21 cellular contexts compared by ENCODE assay signal in the genomic region with DNA sequence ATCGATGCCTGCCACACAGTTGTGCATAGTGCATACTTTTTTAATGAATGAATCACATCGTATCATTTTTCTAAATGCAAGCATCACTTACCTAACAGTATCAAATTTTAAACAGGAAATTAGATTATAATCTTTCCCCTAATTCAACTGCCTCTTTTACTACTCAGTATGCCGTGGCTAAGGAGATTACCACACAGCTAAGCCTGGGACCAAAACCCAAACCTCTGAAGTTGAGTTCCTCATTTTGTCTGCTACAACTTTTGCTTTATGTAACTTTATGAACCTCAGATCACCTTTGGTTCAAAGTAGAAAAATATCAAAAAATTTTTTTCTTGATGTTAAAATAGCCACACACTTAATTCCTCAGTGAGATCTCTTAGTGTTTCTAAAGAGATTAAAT. TPM values are rescaled to one million over a fixed set of nuclear protein-coding genes. Genes with fewer than 3 reads are reported as not detected.
DNase-seq lines count a peak whose midpoint lies in the region; ATAC-seq, FAIRE-seq and TF ChIP-seq lines count a peak whose summit lies in the region.
"Had no signal": no experiment of that assay in that cellular context is flagged by ENCODE, and none has a peak within 500 bp of the region (broad histone marks: within the 10 kb centered on the region; RNA-seq: fewer than 3 reads in every experiment).

No MANE protein-coding gene starts in this region.

- no peak overlapping the region for H3K27ac ChIP-seq in naive thymus-derived CD4-positive, alpha-beta T cell (ENCODE audit: low read depth, low read length)
- H3K27ac ChIP-seq: colonic mucosa, esophagus squamous epithelium had no signal

- POLR2A ChIA-PET in naive thymus-derived CD4-positive, alpha-beta T cell (lab: Charles Lee) = no interaction called here
- POLR2A ChIA-PET in MCF 10A (lab: Yijun Ruan, JAX) = no interaction called here

- H3K4me1 ChIP-seq in naive thymus-derived CD4-positive, alpha-beta T cell (ENCODE audit: control insufficient read depth in 2 of 2, insufficient read depth in 2 of 2, low read length in 2 of 2) = no peaks in the 10 kb centered on the region
- H3K4me1 ChIP-seq: colonic mucosa, esophagus squamous epithelium had no signal

- no peak overlapping the region for H3K4me3 ChIP-seq in naive thymus-derived CD4-positive, alpha-beta T cell (ENCODE audit: low read length)
- H3K4me3 ChIP-seq: adrenal gland, colonic mucosa, esophagus squamous epithelium had no signal

- intact Hi-C loops in naive thymus-derived CD4-positive, alpha-beta T cell (cut with micrococcal nuclease) = no loop called here
- intact Hi-C loops in MCF 10A (cut with micrococcal nuclease) = no loop called here

- H3K4me3 Mint-ChIP-seq in naive thymus-derived CD4-positive, alpha-beta T cell = no peak overlapping the region
- H3K4me3 Mint-ChIP-seq in MCF 10A (ENCODE audit: unreplicated experiment) = no peak overlapping the region
- H3K4me3 Mint-ChIP-seq: activated CD8-positive, alpha-beta T cell treated with anti-CD3 and anti-CD28 coated beads for 36 hours; stimulated activated naive CD8-positive, alpha-beta T cell treated with anti-CD3 and anti-CD28 coated beads, Interleukin-15, amount 100 ng/mL, for 72 hours; type B pancreatic cell had no signal

- TF ChIP-seq POLR2A in GM12891 (IDR thresholded peaks at IDR 0.05; ENCODE audit: low read depth, low read length) = no peak

- no peaks in the 10 kb centered on the region for H3K9me3 ChIP-seq in naive thymus-derived CD4-positive, alpha-beta T cell (ENCODE audit: control insufficient read depth in 2 of 3, low read length in 3 of 3)
- H3K9me3 ChIP-seq: adrenal gland, colonic mucosa, esophagus squamous epithelium had no signal

- FAIRE-seq in GM12891 (lab: Jason Lieb, UNC) = no peak
- FAIRE-seq: small intestine had no signal

- H3K27me3 Mint-ChIP-seq in naive thymus-derived CD4-positive, alpha-beta T cell = peaks cover 0 to 9% (median 5%) of the 10 kb centered on the region in 5 donors
- H3K27me3 Mint-ChIP-seq in MCF 10A (ENCODE audit: insufficient read depth, unreplicated experiment) = no peaks in the 10 kb centered on the region
- H3K27me3 Mint-ChIP-seq: activated CD8-positive, alpha-beta T cell treated with anti-CD3 and anti-CD28 coated beads for 36 hours; stimulated activated naive CD8-positive, alpha-beta T cell treated with anti-CD3 and anti-CD28 coated beads, Interleukin-15, amount 100 ng/mL, for 72 hours; type B pancreatic cell had no signal

- peaks cover 0 to 7% (median 0%) of the 10 kb centered on the region in 7 donors for H3K4me1 Mint-ChIP-seq in naive thymus-derived CD4-positive, alpha-beta T cell
- H3K4me1 Mint-ChIP-seq in MCF 10A (ENCODE audit: insufficient read depth, unreplicated experiment) = no peaks in the 10 kb centered on the region
- H3K4me1 Mint-ChIP-seq: stimulated activated naive CD8-positive, alpha-beta T cell treated with anti-CD3 and anti-CD28 coated beads, Interleukin-15, amount 100 ng/mL, for 72 hours had no signal

- peaks cover 0 to 3% (median 0%) of the 10 kb centered on the region in 11 donors for H3K9me3 Mint-ChIP-seq in naive thymus-derived CD4-positive, alpha-beta T cell
- H3K9me3 Mint-ChIP-seq in MCF 10A (ENCODE audit: unreplicated experiment) = no peaks in the 10 kb centered on the region
- H3K9me3 Mint-ChIP-seq: activated CD8-positive, alpha-beta T cell treated with anti-CD3 and anti-CD28 coated beads for 36 hours had no signal

- no peak overlapping the region for H3K27ac Mint-ChIP-seq in naive thymus-derived CD4-positive, alpha-beta T cell
- no peak overlapping the region for H3K27ac Mint-ChIP-seq in MCF 10A (ENCODE audit: low read depth, unreplicated experiment)
- H3K27ac Mint-ChIP-seq: activated CD8-positive, alpha-beta T cell treated with anti-CD3 and anti-CD28 coated beads for 36 hours; stimulated activated naive CD8-positive, alpha-beta T cell treated with anti-CD3 and anti-CD28 coated beads, Interleukin-15, amount 100 ng/mL, for 72 hours; type B pancreatic cell had no signal

- DNase-seq in GM12891 (ENCODE audit: insufficient read length, low spot score) = no peak
- DNase-seq in NAMALWA (ENCODE audit: low spot score) = peak; percentile 23
- DNase-seq in SKM-1 (lab: John Stamatoyannopoulos, UW; ENCODE audit: unreplicated experiment) = peak; percentile 76
- DNase-seq in naive thymus-derived CD4-positive, alpha-beta T cell = no peak
- no peak for DNase-seq in germinal center (ENCODE audit: low spot score)
- no peak for DNase-seq in MCF 10A (ENCODE audit: unreplicated experiment)
- DNase-seq: activated CD8-positive, alpha-beta T cell treated with anti-CD3 and anti-CD28 coated beads for 36 hours; adrenal gland; colonic mucosa; DMS79; esophagus squamous epithelium; HCEC 1CT; NCI-H187 treated with DMSO at 0.1 percent for 48 hours; SHP77; small intestine; stimulated activated CD4-positive, alpha-beta T cell treated with anti-CD3 and anti-CD28 coated beads, Interleukin-4, amount 100 ng/mL, for 24 hours; stimulated activated naive CD8-positive, alpha-beta T cell treated with anti-CD3 and anti-CD28 coated beads, Interleukin-15, amount 100 ng/mL, for 72 hours had no signal

- CTCF ChIA-PET in naive thymus-derived CD4-positive, alpha-beta T cell (lab: Charles Lee) = no interaction called here
- CTCF ChIA-PET in MCF 10A (lab: Yijun Ruan, JAX) = no interaction called here

- no peaks in the 10 kb centered on the region for H3K27me3 ChIP-seq in naive thymus-derived CD4-positive, alpha-beta T cell (ENCODE audit: control insufficient read depth in 2 of 2, insufficient read depth in 2 of 2, low read length in 2 of 2)
- H3K27me3 ChIP-seq: adrenal gland, colonic mucosa had no signal

- TF ChIP-seq CTCF in MCF 10A (IDR thresholded peaks at IDR 0.05; ENCODE audit: unreplicated experiment) = no peak

- BruUV-seq in MCF 10A (replicated peaks; lab: Mats Ljungman, UMichigan) = no TSS peak

- H3K36me3 Mint-ChIP-seq in naive thymus-derived CD4-positive, alpha-beta T cell = no peaks in the 10 kb centered on the region
- no peaks in the 10 kb centered on the region for H3K36me3 Mint-ChIP-seq in MCF 10A (ENCODE audit: insufficient read depth, unreplicated experiment)
- H3K36me3 Mint-ChIP-seq: type B pancreatic cell had no signal

- no peaks in the 10 kb centered on the region for H3K36me3 ChIP-seq in naive thymus-derived CD4-positive, alpha-beta T cell (ENCODE audit: control insufficient read depth in 2 of 3, insufficient read depth in 3 of 3, low read length in 3 of 3)
- H3K36me3 ChIP-seq: adrenal gland, colonic mucosa, esophagus squamous epithelium had no signal

- ATAC-seq in naive thymus-derived CD4-positive, alpha-beta T cell = peak; percentile 58
- no peak for ATAC-seq in GM18868 (IDR thresholded peaks at IDR 0.05; ENCODE audit: unreplicated experiment)
- no peak for ATAC-seq in GM18873 (IDR thresholded peaks at IDR 0.05; ENCODE audit: low FRiP score, unreplicated experiment)
- ATAC-seq: activated CD4-positive, CD25-positive, alpha-beta regulatory T cell treated with anti-CD3 and anti-CD28 coated beads, Interleukin-2, amount 50 U/mL, for 24 hours; activated CD8-positive, alpha-beta T cell treated with anti-CD3 and anti-CD28 coated beads for 36 hours; stimulated activated naive CD8-positive, alpha-beta T cell treated with anti-CD3 and anti-CD28 coated beads, Interleukin-15, amount 100 ng/mL, for 72 hours had no signal

TF ChIP-seq in GM12891, 5 proteins besides CTCF, POLR2A, EP300 and RAD21:
- TF ChIP-seq PAX5 (IDR thresholded peaks at IDR 0.05; ENCODE audit: insufficient read depth, low read length, severe bottlenecking) (no peak), SPI1 (IDR thresholded peaks at IDR 0.05; ENCODE audit: low read depth, low read length) (peak; percentile 82)
TF ChIP-seq in GM12891: peak in this region for 1.

RNA-seq across cellular contexts. Expression of gene FNDC3B, which starts 53.2 kb away (rescaled TPM):
- polyA plus RNA-seq in GM12891 (2012; ENCODE audit: low read depth, missing spikeins) = 3.1 TPM
- 10 to 100 TPM; 21.1 to 78.6 (median 29.4) TPM for total RNA-seq in naive thymus-derived CD4-positive, alpha-beta T cell
- 10 to 100 TPM in 1 of 2 donors, 1 to 10 TPM in 1; 8.6 to 11.0 TPM for polyA plus RNA-seq in naive thymus-derived CD4-positive, alpha-beta T cell
- total RNA-seq in MCF 10A (2022) = 149 TPM in 2 replicates

Comparison
In these comparisons a context has a peak if more than half of its experiments do, and no peak if none do; other contexts are left out.
1. DNase-seq: peak in NAMALWA (single experiment) and SKM-1 (single experiment); none in GM12891 (single experiment), naive thymus-derived CD4-positive, alpha-beta T cell (0 of 9), germinal center (single experiment) and MCF 10A (single experiment).